ENCODE assay signal across 9 cellular contexts in the genomic region with DNA sequence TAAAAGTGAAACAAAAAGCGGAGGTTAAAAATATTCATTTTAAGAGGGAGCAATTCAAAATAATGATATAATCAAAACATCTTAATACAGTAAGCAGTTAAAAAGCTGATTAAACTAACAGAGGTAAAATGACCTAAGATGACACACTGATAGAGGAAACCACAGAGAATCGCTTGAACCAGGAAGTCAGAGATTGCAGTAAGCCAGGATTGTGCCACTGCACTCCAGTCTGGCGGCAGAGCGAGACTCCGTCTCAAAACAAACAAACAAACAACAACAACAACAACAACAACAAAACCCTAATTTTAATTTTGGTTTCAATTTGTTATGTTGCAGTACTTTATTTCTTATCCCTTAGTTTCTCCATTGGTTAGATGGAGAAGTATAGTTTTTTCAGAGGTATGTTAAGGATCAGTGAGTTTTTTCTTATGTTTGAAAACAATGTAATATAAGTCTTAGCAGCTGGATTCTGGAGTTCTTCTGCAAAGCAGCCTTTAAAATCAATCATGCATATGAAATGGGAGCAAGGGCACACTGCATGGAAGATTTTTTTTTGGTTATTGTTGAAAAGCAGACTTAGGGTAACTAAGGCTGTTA. TPM values are rescaled to one million over a fixed set of nuclear protein-coding genes. Genes with fewer than 3 reads are reported as not detected.
DNase-seq lines count a peak whose midpoint lies in the region; ATAC-seq and TF ChIP-seq lines count a peak whose summit lies in the region.
"Had no signal": no experiment of that assay in that cellular context is flagged by ENCODE, and none has a peak within 500 bp of the region (broad histone marks: within the 10 kb centered on the region; RNA-seq: fewer than 3 reads in every experiment).

No MANE protein-coding gene starts in this region.

- CTCF ChIA-PET in activated CD4-positive, alpha-beta memory T cell treated with anti-CD3 and anti-CD28 coated beads for 36 hours (lab: Charles Lee), result interaction anchor here (2.7 kb wide), 1 partner anchor 63 kb away, joined by 8 read pairs; no protein-coding TSS in a partner anchor

- TF ChIP-seq CTCF in right lobe of liver (IDR thresholded peaks at IDR 0.05) (no peak), nephron progenitor cell (IDR thresholded peaks at IDR 0.05) (no peak)

- no peaks in the 10 kb centered on the region for H3K27me3 ChIP-seq in right lobe of liver

- no peak overlapping the region for H3K4me3 Mint-ChIP-seq in activated CD4-positive, alpha-beta memory T cell treated with anti-CD3 and anti-CD28 coated beads for 36 hours
- H3K4me3 Mint-ChIP-seq in nephron progenitor cell, result no peak overlapping the region

- H3K4me3 ChIP-seq in right lobe of liver, result peak overlapping the region in 2 of 3 donors; percentile 12 to 16

- H3K9me3 ChIP-seq in right lobe of liver, result no peaks in the 10 kb centered on the region

- H3K4me1 Mint-ChIP-seq in activated CD4-positive, alpha-beta memory T cell treated with anti-CD3 and anti-CD28 coated beads for 36 hours (ENCODE audit: low read depth), result peaks cover 27% of the 10 kb centered on the region
- peaks cover 22% of the 10 kb centered on the region for H3K4me1 Mint-ChIP-seq in nephron progenitor cell

- 9% methylated on average over 5 of the region's 5 CpGs for WGBS in right lobe of liver (ENCODE audit: insufficient coverage, low coverage, low lambda C conversion rate, missing lambda C conversion rate)

- H3K36me3 Mint-ChIP-seq in activated CD4-positive, alpha-beta memory T cell treated with anti-CD3 and anti-CD28 coated beads for 36 hours, result no peaks in the 10 kb centered on the region
- no peaks in the 10 kb centered on the region for H3K36me3 Mint-ChIP-seq in nephron progenitor cell (ENCODE audit: low read depth)

- no peaks in the 10 kb centered on the region for H3K36me3 ChIP-seq in right lobe of liver

- H3K9me3 Mint-ChIP-seq in activated CD4-positive, alpha-beta memory T cell treated with anti-CD3 and anti-CD28 coated beads for 36 hours, result no peaks in the 10 kb centered on the region
- H3K9me3 Mint-ChIP-seq in nephron progenitor cell, result no peaks in the 10 kb centered on the region

- H3K27ac ChIP-seq in right lobe of liver, result no peak overlapping the region

- no peaks in the 10 kb centered on the region for H3K27me3 Mint-ChIP-seq in activated CD4-positive, alpha-beta memory T cell treated with anti-CD3 and anti-CD28 coated beads for 36 hours
- H3K27me3 Mint-ChIP-seq in nephron progenitor cell (ENCODE audit: low read depth, poor library complexity), result no peaks in the 10 kb centered on the region

- intact Hi-C loops in activated CD4-positive, alpha-beta memory T cell treated with anti-CD3 and anti-CD28 coated beads for 36 hours (cut with micrococcal nuclease), result loop anchor here (5.0 kb wide), 1 partner anchor 37 kb away; no protein-coding TSS in a partner anchor
- intact Hi-C loops in right lobe of liver (cut with DNase I), result no loop called here

- H3K27ac Mint-ChIP-seq in activated CD4-positive, alpha-beta memory T cell treated with anti-CD3 and anti-CD28 coated beads for 36 hours, result no peak overlapping the region
- no peak overlapping the region for H3K27ac Mint-ChIP-seq in nephron progenitor cell

- peak; percentile 58 for ATAC-seq in HG03565 (IDR thresholded peaks at IDR 0.05; ENCODE audit: unreplicated experiment)
- peak; percentile 87 to 92 (median 90) for ATAC-seq in right lobe of liver

- POLR2A ChIA-PET in activated CD4-positive, alpha-beta memory T cell treated with anti-CD3 and anti-CD28 coated beads for 36 hours (lab: Charles Lee), result interaction anchor here (0.6 kb wide), 1 partner anchor 39 kb away, joined by 4 read pairs; no protein-coding TSS in a partner anchor

- TF ChIP-seq POLR2A in right lobe of liver (IDR thresholded peaks at IDR 0.05), result no peak

- peak; percentile 4 for DNase-seq in stimulated activated CD4-positive, alpha-beta T cell treated with anti-CD3 and anti-CD28 coated beads, Interleukin-1b, Interleukin-23, amount 100 ng/mL, for 48 hours
- DNase-seq in stimulated activated CD4-positive, alpha-beta T cell treated with anti-CD3 and anti-CD28 coated beads, Interleukin-4, amount 100 ng/mL, for 1 hour, result no peak
- DNase-seq in activated CD4-positive, alpha-beta memory T cell treated with anti-CD3 and anti-CD28 coated beads for 36 hours, result peak; percentile 35
- DNase-seq in right lobe of liver, result peak in 1 of 3 donors; percentile 25
- no peak for DNase-seq in NCI-H345 (lab: John Stamatoyannopoulos, UW)
- DNase-seq in hippocampal formation (lab: John Stamatoyannopoulos, UW), result no peak
- no peak for DNase-seq in nephron progenitor cell

- peaks cover 0 to 18% (median 10%) of the 10 kb centered on the region in 4 donors for H3K4me1 ChIP-seq in right lobe of liver

RNA-seq across cellular contexts. Expression of a gene that starts 58.5 kb away (rescaled TPM):
- not detected for total RNA-seq in activated CD4-positive, alpha-beta memory T cell treated with anti-CD3 and anti-CD28 coated beads for 36 hours
- total RNA-seq in right lobe of liver, result not detected
- total RNA-seq: epithelial cell of proximal tubule had no signal

Comparison
In these comparisons a context has a peak if more than half of its experiments do, and no peak if none do; other contexts are left out.
1. DNase-seq: peak in stimulated activated CD4-positive, alpha-beta T cell treated with anti-CD3 and anti-CD28 coated beads, Interleukin-1b, Interleukin-23, amount 100 ng/mL, for 48 hours (single experiment) and activated CD4-positive, alpha-beta memory T cell treated with anti-CD3 and anti-CD28 coated beads for 36 hours (single experiment); none in stimulated activated CD4-positive, alpha-beta T cell treated with anti-CD3 and anti-CD28 coated beads, Interleukin-4, amount 100 ng/mL, for 1 hour (single experiment), NCI-H345 (single experiment), hippocampal formation (0 of 2) and nephron progenitor cell (single experiment).